In the genomic region with DNA sequence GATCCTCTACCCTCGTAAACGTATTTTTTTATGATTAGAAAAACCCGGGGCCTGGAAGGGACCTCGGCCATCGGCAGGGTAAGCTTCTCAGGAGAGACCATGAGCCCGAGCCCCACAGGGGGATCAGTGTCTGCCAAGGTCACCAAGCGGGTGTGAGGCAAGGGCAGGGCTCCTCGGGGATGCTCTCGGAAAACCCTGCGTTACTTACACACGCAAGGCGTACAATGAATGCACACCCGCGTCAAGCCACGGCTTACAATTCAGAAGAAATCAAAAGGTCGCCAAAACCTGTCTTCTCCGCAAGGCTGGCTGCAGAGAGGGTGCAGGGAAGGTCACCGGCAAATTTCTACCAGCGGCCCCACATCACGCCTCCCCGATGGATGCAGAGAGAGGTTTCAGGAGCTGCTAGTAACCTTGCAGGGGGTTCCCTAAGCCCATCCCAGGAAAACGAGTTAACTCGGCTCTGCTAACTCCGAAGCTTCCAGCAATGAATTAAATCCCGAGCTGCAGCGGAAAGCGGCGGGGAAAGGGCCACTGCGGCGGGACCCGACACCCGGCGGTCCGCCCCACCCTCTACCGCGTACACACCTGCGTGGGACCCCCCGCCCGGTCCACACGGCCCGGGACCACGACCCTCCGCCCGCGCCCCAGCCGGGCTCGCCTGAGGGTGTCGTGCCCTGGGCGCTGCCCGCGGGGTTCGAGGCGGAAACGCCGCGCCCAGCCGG, we compare ENCODE assay signal across 7 cellular contexts. TPM values are rescaled to one million over a fixed set of nuclear protein-coding genes. Genes with fewer than 3 reads are reported as not detected.
A peak's percentile ranks its signal among the peaks of the same experiment; 100 is the strongest.
DNase-seq lines count a peak whose midpoint lies in the region; ATAC-seq and TF ChIP-seq lines count a peak whose summit lies in the region.

No MANE protein-coding gene starts in this region.

- H3K9ac ChIP-seq in Karpas-422 (ENCODE audit: low read length): peak overlapping the region; percentile 59
- no peak overlapping the region for H3K9ac ChIP-seq in neural progenitor cell

- ATAC-seq in GM18517 (IDR thresholded peaks at IDR 0.05; ENCODE audit: unreplicated experiment) (peak; percentile 17), HG02678 (IDR thresholded peaks at IDR 0.05; ENCODE audit: unreplicated experiment) (no peak)

- H3K36me3 Mint-ChIP-seq in neural progenitor cell: peaks cover 1% of the 10 kb centered on the region

- H3F3A ChIP-seq in neural progenitor cell (ENCODE audit: low read depth): peaks cover 17% of the 10 kb centered on the region

- no peak for TF ChIP-seq POLR2A in vagina (IDR thresholded peaks at IDR 0.05)

- H3K9me3 ChIP-seq in Karpas-422 (ENCODE audit: low read length) (no peaks in the 10 kb centered on the region; the same call in 1 of the 2 replicates), neural progenitor cell (ENCODE audit: low read depth) (no peaks in the 10 kb centered on the region), vagina (no peaks in the 10 kb centered on the region)

- H3K4me1 ChIP-seq in Karpas-422 (ENCODE audit: low read length) (peaks cover 21% of the 10 kb centered on the region), neural progenitor cell (peaks cover 18% of the 10 kb centered on the region), vagina (peaks cover 39% of the 10 kb centered on the region)

- peak overlapping the region; percentile 87 for H3K4me3 Mint-ChIP-seq in neural progenitor cell

- H3K27me3 ChIP-seq in Karpas-422 (ENCODE audit: low read length): 0 out of 2 replicates have a peak, but pooled peaks cover 2% of the 10 kb centered on the region
- H3K27me3 ChIP-seq in neural progenitor cell: peaks cover 33% of the 10 kb centered on the region
- no peaks in the 10 kb centered on the region for H3K27me3 ChIP-seq in vagina

- H3K27ac Mint-ChIP-seq in neural progenitor cell: no peak overlapping the region

- H3K9me3 Mint-ChIP-seq in neural progenitor cell: peaks cover 2% of the 10 kb centered on the region

- H3K4me2 ChIP-seq in Karpas-422 (ENCODE audit: low read depth, low read length, poor library complexity, severe bottlenecking): peak overlapping the region; percentile 71
- H3K4me2 ChIP-seq in neural progenitor cell: peak overlapping the region; percentile 89

- H3K9me2 ChIP-seq in Karpas-422 (replicated peaks; ENCODE audit: insufficient read depth, low read length): no peaks in the 10 kb centered on the region

- H3K79me2 ChIP-seq in Karpas-422 (ENCODE audit: low read length): no peaks in the 10 kb centered on the region
- no peaks in the 10 kb centered on the region for H3K79me2 ChIP-seq in neural progenitor cell (ENCODE audit: low read depth)

- H4K20me1 ChIP-seq in Karpas-422 (ENCODE audit: insufficient read depth, low read depth, low read length) (no peaks in the 10 kb centered on the region), neural progenitor cell (ENCODE audit: low read depth) (peaks cover 10% of the 10 kb centered on the region)

- peaks cover 11% of the 10 kb centered on the region for H3K27me3 Mint-ChIP-seq in neural progenitor cell (ENCODE audit: insufficient read depth, low read depth)

- H3K36me3 ChIP-seq in Karpas-422 (ENCODE audit: insufficient read depth, low read length): no peaks in the 10 kb centered on the region
- no peaks in the 10 kb centered on the region for H3K36me3 ChIP-seq in neural progenitor cell
- H3K36me3 ChIP-seq in vagina: no peaks in the 10 kb centered on the region

- no peak for TF ChIP-seq CTCF in epithelial cell of proximal tubule (conservative IDR thresholded peaks at IDR 0.05; ENCODE audit: low read depth, low read length)
- no peak for TF ChIP-seq CTCF in neural progenitor cell (IDR thresholded peaks at IDR 0.05)
- TF ChIP-seq CTCF in vagina (IDR thresholded peaks at IDR 0.05): no peak

- peaks cover 34% of the 10 kb centered on the region for H3K4me1 Mint-ChIP-seq in neural progenitor cell

- peak; percentile 54 for DNase-seq in Karpas-422
- DNase-seq in activated CD8-positive, alpha-beta memory T cell treated with anti-CD3 and anti-CD28 coated beads, Interleukin-2, amount 50 U/mL, for 48 hours: peak; percentile 73
- DNase-seq in epithelial cell of proximal tubule (ENCODE audit: low read depth): no peak
- DNase-seq in neural progenitor cell (ENCODE audit: low spot score): peak; percentile 56
- DNase-seq in vagina (ENCODE audit: extremely low spot score in 2 of 2): no peak

- peak overlapping the region; percentile 13; the same call in 1 of the 2 replicates for H2AFZ ChIP-seq in Karpas-422 (ENCODE audit: low read length)
- H2AFZ ChIP-seq in neural progenitor cell (replicated peaks): peak overlapping the region; percentile 85

- intact Hi-C loops in vagina (cut with DNase I): loop anchor here (5.0 to 10.0 kb wide), 2 partner anchors 63 to 184 kb away; no protein-coding TSS in a partner anchor

- H3K27ac ChIP-seq in Karpas-422 (ENCODE audit: low read length): no peak overlapping the region
- no peak overlapping the region for H3K27ac ChIP-seq in neural progenitor cell
- H3K27ac ChIP-seq in vagina: peak overlapping the region; percentile 94

- H3K4me3 ChIP-seq in Karpas-422 (ENCODE audit: low read length) (peak overlapping the region; percentile 64), epithelial cell of proximal tubule (ENCODE audit: low read depth, low read length) (peak overlapping the region; percentile 61), neural progenitor cell (peak overlapping the region; percentile 94), vagina (peak overlapping the region; percentile 76 to 79)

RNA-seq across cellular contexts. Expression of a gene that starts 0.6 kb away (rescaled TPM):
- total RNA-seq in Karpas-422 (2014; rRNA removed; shearing (Covaris generic); ENCODE audit: low replicate concordance): 3.8 and 5.0 TPM in 2 replicates
- total RNA-seq in epithelial cell of proximal tubule (3.8 and 8.7 TPM in 2 replicates), neural progenitor cell (ENCODE audit: low replicate concordance) (9.7 and 9.9 TPM in 2 replicates), vagina (16.2 TPM)

Comparison
In these comparisons a context has a peak if more than half of its experiments do, and no peak if none do; other contexts are left out.
1. DNase-seq: peak in Karpas-422 (single experiment), activated CD8-positive, alpha-beta memory T cell treated with anti-CD3 and anti-CD28 coated beads, Interleukin-2, amount 50 U/mL, for 48 hours (single experiment) and neural progenitor cell (single experiment); none in epithelial cell of proximal tubule (single experiment) and vagina (0 of 2).
2. Peak in every context shown above with its lines, with median percentiles within 50 percentile points of each other: H3K4me3 ChIP-seq.